21 cellular contexts compared by ENCODE assay signal in genomic region chr12:32569256-32569655, GRCh38.
DNase-seq lines count a peak whose midpoint lies in the region; FAIRE-seq and TF ChIP-seq lines count a peak whose summit lies in the region.
"Had no signal": no experiment of that assay in that cellular context is flagged by ENCODE, and none has a peak within 500 bp of the region (broad histone marks: within the 10 kb centered on the region; RNA-seq: fewer than 3 reads in every experiment).

No MANE protein-coding gene starts in this region.

- H2BK120ac ChIP-seq in H1 (replicated peaks; ENCODE audit: low read depth, low read length), result no peak overlapping the region

- CTCF ChIA-PET in H1 (lab: Charles Lee; ENCODE audit: partially characterized antibody), result interaction anchor here (1.0 kb wide), 1 partner anchor 23 kb away, joined by 3 read pairs; no protein-coding TSS in a partner anchor
- CTCF ChIA-PET in activated CD4-positive, alpha-beta memory T cell treated with anti-CD3 and anti-CD28 coated beads for 36 hours (lab: Charles Lee), result no interaction called here

- no peak for TF ChIP-seq CTCF in H1 (IDR thresholded peaks at IDR 0.05; ENCODE audit: control extremely low read depth in 1 of 3, insufficient read depth in 1 of 3, low read depth in 1 of 3, low read length in 3 of 3)
- TF ChIP-seq CTCF in progenitor cell of endocrine pancreas (IDR thresholded peaks at IDR 0.05; ENCODE audit: unreplicated experiment), result no peak
- TF ChIP-seq CTCF in prostate gland (IDR thresholded peaks at IDR 0.05), result no peak

- H3K23ac ChIP-seq in H1 (ENCODE audit: insufficient read length), result no peak overlapping the region

- FAIRE-seq in H1 (lab: Jason Lieb, UNC), result peak; percentile 19
- FAIRE-seq: GM12878 had no signal

- no peak overlapping the region for H2AK5ac ChIP-seq in H1 (ENCODE audit: low read depth, low read length)

- no peak overlapping the region for H4K8ac ChIP-seq in H1 (ENCODE audit: extremely low read depth, insufficient read depth, low read length)

- WGBS in GM23248 (ENCODE audit: low coverage in 1 of 2, low lambda C conversion rate in 2 of 2, missing lambda C conversion rate in 2 of 2), 2 experiments, result 24 to 50% methylated on average over 2 of the region's 2 CpGs
- 86% methylated on average over 2 of the region's 2 CpGs; no CpG with 5 or more reads in 1 of the 2 experiments for WGBS in H1 (ENCODE audit: extremely low coverage in 1 of 2, insufficient coverage in 1 of 2, insufficient read length in 1 of 2, insufficient replicate concordance in 2 of 2, low coverage in 1 of 2, low lambda C conversion rate in 2 of 2, missing lambda C conversion rate in 1 of 2), 2 experiments
- WGBS in prostate gland, result 55% methylated on average over 2 of the region's 2 CpGs

- H3K27me3 Mint-ChIP-seq in progenitor cell of endocrine pancreas, result no peaks in the 10 kb centered on the region
- no peaks in the 10 kb centered on the region for H3K27me3 Mint-ChIP-seq in activated CD4-positive, alpha-beta memory T cell treated with anti-CD3 and anti-CD28 coated beads for 36 hours
- H3K27me3 Mint-ChIP-seq: stimulated activated memory B cell treated with anti-CD40 and anti-IgM and Interleukin-4, amounts not matched to agents 10 μg/mL and 1 μg/mL and 100 μg/mL, for 72 hours had no signal

- H3K36me3 ChIP-seq in GM23248 (ENCODE audit: low read depth), result no peaks in the 10 kb centered on the region
- H3K36me3 ChIP-seq in H1 (ENCODE audit: control insufficient read depth in 2 of 4, insufficient read depth in 4 of 4, low read length in 3 of 4), result peaks cover 0 to 6% (median 3%) of the 10 kb centered on the region in 4 experiments; a peak in 4 of 8 replicates
- no peaks in the 10 kb centered on the region for H3K36me3 ChIP-seq in prostate gland
- H3K36me3 ChIP-seq: cardiac muscle cell, ovary had no signal

- no peaks in the 10 kb centered on the region for H3K23me2 ChIP-seq in H1 (ENCODE audit: low read depth, low read length)

- no peak for TF ChIP-seq RAD21 in H1 (IDR thresholded peaks at IDR 0.05 in 1 of 2, conservative IDR thresholded peaks at IDR 0.05 in 1 of 2; ENCODE audit: low read depth in 2 of 2, low read length in 2 of 2)

- POLR2A ChIA-PET in H1 (lab: Charles Lee; ENCODE audit: partially characterized antibody), result interaction anchor here (0.8 kb wide), 1 partner anchor 13 kb away, joined by 3 read pairs; no protein-coding TSS in a partner anchor
- POLR2A ChIA-PET in activated CD4-positive, alpha-beta memory T cell treated with anti-CD3 and anti-CD28 coated beads for 36 hours (lab: Charles Lee), result no interaction called here

- peaks cover 49% of the 10 kb centered on the region for H3K4me1 Mint-ChIP-seq in progenitor cell of endocrine pancreas (ENCODE audit: low read depth)
- H3K4me1 Mint-ChIP-seq in activated CD4-positive, alpha-beta memory T cell treated with anti-CD3 and anti-CD28 coated beads for 36 hours (ENCODE audit: low read depth), result no peaks in the 10 kb centered on the region

- no peak overlapping the region for H3K18ac ChIP-seq in H1 (ENCODE audit: extremely low read depth, low read length)

- H2BK12ac ChIP-seq in H1 (ENCODE audit: low read depth, low read length), result no peak overlapping the region

- H3K9me3 Mint-ChIP-seq in progenitor cell of endocrine pancreas (ENCODE audit: low read depth), result peaks cover 6% of the 10 kb centered on the region
- no peaks in the 10 kb centered on the region for H3K9me3 Mint-ChIP-seq in activated CD4-positive, alpha-beta memory T cell treated with anti-CD3 and anti-CD28 coated beads for 36 hours
- H3K9me3 Mint-ChIP-seq: activated T-helper 2 cell treated with anti-CD3 and anti-CD28 coated beads, Interferon-gamma antibody, Interleukin-2, Interleukin-4, amounts not matched to agents 10 μg/mL and 5 μg/mL and 100 μg/mL, durations not matched to agents 14 hours and 24 hours and 36 hours; stimulated activated memory B cell treated with anti-CD40 and anti-IgM and Interleukin-4, amounts not matched to agents 10 μg/mL and 1 μg/mL and 100 μg/mL, for 72 hours; T-helper 2 cell treated with Interferon-gamma antibody and Interleukin-4, amounts not matched to agents 5 μg/mL and 100 μg/mL, for 36 hours had no signal

- H3K9me2 ChIP-seq in GM23248 (ENCODE audit: insufficient read depth), result no peaks in the 10 kb centered on the region

- TF ChIP-seq EP300 in H1 (IDR thresholded peaks at IDR 0.05; ENCODE audit: borderline replicate concordance in 1 of 2, low read depth in 2 of 2, low read length in 2 of 2), result no peak

- no peak overlapping the region for H3K56ac ChIP-seq in H1 (replicated peaks; ENCODE audit: insufficient read length, low read depth, low read length)

- H3K4ac ChIP-seq in H1 (replicated peaks; ENCODE audit: insufficient read length, low read depth, low read length), result no peak overlapping the region

- peaks cover 40% of the 10 kb centered on the region for H3K4me1 ChIP-seq in GM23248 (ENCODE audit: insufficient read depth)
- peaks cover 3 to 17% (median 15%) of the 10 kb centered on the region in 4 experiments; a peak in 6 of 7 replicates for H3K4me1 ChIP-seq in H1 (replicated peaks in 1 of 4; ENCODE audit: control insufficient read depth in 3 of 4, insufficient read depth in 4 of 4, low read length in 3 of 4)
- no peaks in the 10 kb centered on the region for H3K4me1 ChIP-seq in prostate gland (replicated peaks)

- H4K20me1 ChIP-seq in GM23248 (ENCODE audit: insufficient read depth) (no peaks in the 10 kb centered on the region), H1 (replicated peaks in 1 of 2; ENCODE audit: control insufficient read depth in 1 of 2, insufficient read depth in 2 of 2, low read length in 2 of 2) (peaks cover 0 to 8% of the 10 kb centered on the region in 2 experiments)

- TF ChIP-seq POLR2A in H1 (IDR thresholded peaks at IDR 0.05; ENCODE audit: control extremely low read depth in 1 of 2, low read depth in 2 of 2, low read length in 2 of 2) (no peak), prostate gland (IDR thresholded peaks at IDR 0.05) (no peak)

- H3K4me2 ChIP-seq in GM23248 (ENCODE audit: unreplicated experiment) (no peak overlapping the region), H1 (ENCODE audit: insufficient read depth in 1 of 2, low read depth in 2 of 2, low read length in 2 of 2) (no peak overlapping the region)
- H3K4me2 ChIP-seq: hepatocyte had no signal

- H3K14ac ChIP-seq in H1 (ENCODE audit: insufficient read length), result no peak overlapping the region

- H3K4me3 ChIP-seq in GM23248 (no peak overlapping the region), H1 (ENCODE audit: extremely low read depth in 1 of 4, insufficient read depth in 2 of 4, low read depth in 3 of 4, low read length in 4 of 4) (no peak overlapping the region), prostate gland (no peak overlapping the region)
- H3K4me3 ChIP-seq: cardiac muscle cell, GM12878, hepatocyte, lower lobe of right lung, ovary had no signal

- no peaks in the 10 kb centered on the region for H3K27me3 ChIP-seq in GM23248 (replicated peaks; ENCODE audit: insufficient read depth)
- H3K27me3 ChIP-seq in H1 (replicated peaks in 1 of 4; ENCODE audit: control insufficient read depth in 3 of 4, extremely low read depth in 1 of 4, insufficient read depth in 3 of 4, low read length in 3 of 4), result no peaks in the 10 kb centered on the region
- H3K27me3 ChIP-seq in prostate gland (replicated peaks; ENCODE audit: insufficient read depth), result no peaks in the 10 kb centered on the region
- H3K27me3 ChIP-seq: cardiac muscle cell, hepatocyte, ovary had no signal

- peaks cover 27% of the 10 kb centered on the region for H3K36me3 Mint-ChIP-seq in progenitor cell of endocrine pancreas (ENCODE audit: insufficient read depth)
- H3K36me3 Mint-ChIP-seq in activated CD4-positive, alpha-beta memory T cell treated with anti-CD3 and anti-CD28 coated beads for 36 hours, result no peaks in the 10 kb centered on the region
- H3K36me3 Mint-ChIP-seq: stimulated activated memory B cell treated with anti-CD40 and anti-IgM and Interleukin-4, amounts not matched to agents 10 μg/mL and 1 μg/mL and 100 μg/mL, for 72 hours had no signal

- H4K5ac ChIP-seq in H1 (ENCODE audit: insufficient read length, low read depth, low read length), result no peak overlapping the region

- peak overlapping the region; percentile 14 for H3K27ac Mint-ChIP-seq in progenitor cell of endocrine pancreas
- H3K27ac Mint-ChIP-seq in activated CD4-positive, alpha-beta memory T cell treated with anti-CD3 and anti-CD28 coated beads for 36 hours, result no peak overlapping the region
- H3K27ac Mint-ChIP-seq: activated T-helper 2 cell treated with anti-CD3 and anti-CD28 coated beads, Interferon-gamma antibody, Interleukin-2, Interleukin-4, amounts not matched to agents 10 μg/mL and 5 μg/mL and 100 μg/mL, durations not matched to agents 14 hours and 24 hours and 36 hours; stimulated activated memory B cell treated with anti-CD40 and anti-IgM and Interleukin-4, amounts not matched to agents 10 μg/mL and 1 μg/mL and 100 μg/mL, for 72 hours; T-helper 2 cell treated with Interferon-gamma antibody and Interleukin-4, amounts not matched to agents 5 μg/mL and 100 μg/mL, for 36 hours had no signal

- H3K9ac ChIP-seq in GM23248, result 0 out of 2 replicates have a peak overlapping the region, but pooled peaks have one; percentile 41
- no peak overlapping the region for H3K9ac ChIP-seq in H1 (replicated peaks in 1 of 4; ENCODE audit: extremely low read depth in 1 of 4, low read depth in 3 of 4, low read length in 3 of 4)

- H2AFZ ChIP-seq in GM23248 (peak overlapping the region; percentile 57), H1 (ENCODE audit: low read length) (no peak overlapping the region)
- H2AFZ ChIP-seq: hepatocyte had no signal

- H3K79me2 ChIP-seq in GM23248 (ENCODE audit: insufficient read depth) (no peaks in the 10 kb centered on the region), H1 (ENCODE audit: control insufficient read depth in 1 of 2, insufficient read depth in 2 of 2, low read length in 2 of 2) (peaks cover 3 to 90% of the 10 kb centered on the region in 2 experiments; a peak in 3 of 4 replicates)

- H2BK20ac ChIP-seq in H1 (ENCODE audit: low read length), result no peak overlapping the region

- peaks cover 2% of the 10 kb centered on the region; the same call in 1 of the 2 replicates for H3K79me1 ChIP-seq in H1 (ENCODE audit: low read depth, low read length)

- peak overlapping the region; percentile 86 for H3K27ac ChIP-seq in GM23248
- no peak overlapping the region for H3K27ac ChIP-seq in H1 (ENCODE audit: low read depth, low read length)
- no peak overlapping the region for H3K27ac ChIP-seq in prostate gland
- H3K27ac ChIP-seq: cardiac muscle cell, hepatocyte, lower lobe of right lung, ovary had no signal

- H3F3A ChIP-seq in GM23248 (ENCODE audit: insufficient read depth), result peaks cover 24% of the 10 kb centered on the region

- H2BK15ac ChIP-seq in H1 (ENCODE audit: low read length), result no peak overlapping the region

- in situ Hi-C loops in GM23248 (cut with MboI), result no loop called here

- no peak overlapping the region for H2BK5ac ChIP-seq in H1 (ENCODE audit: low read depth, low read length)

- intact Hi-C loops in prostate gland (cut with DNase I), result no loop called here
- intact Hi-C loops in activated CD4-positive, alpha-beta memory T cell treated with anti-CD3 and anti-CD28 coated beads for 36 hours (cut with micrococcal nuclease), result no loop called here

- no peak overlapping the region for H4K91ac ChIP-seq in H1 (replicated peaks; ENCODE audit: insufficient read length, low read length)

- H3K4me3 Mint-ChIP-seq in progenitor cell of endocrine pancreas (ENCODE audit: low read depth), result no peak overlapping the region
- no peak overlapping the region for H3K4me3 Mint-ChIP-seq in activated CD4-positive, alpha-beta memory T cell treated with anti-CD3 and anti-CD28 coated beads for 36 hours
- H3K4me3 Mint-ChIP-seq: stimulated activated memory B cell treated with anti-CD40 and anti-IgM and Interleukin-4, amounts not matched to agents 10 μg/mL and 1 μg/mL and 100 μg/mL, for 72 hours; T-helper 2 cell treated with Interferon-gamma antibody and Interleukin-4, amounts not matched to agents 5 μg/mL and 100 μg/mL, for 36 hours had no signal

- DNase-seq in GM23248 (no peak), RPMI7951 (ENCODE audit: low read depth) (peak; percentile 4), H1 (ENCODE audit: low read depth in 1 of 2, low spot score in 2 of 2) (no peak), progenitor cell of endocrine pancreas (ENCODE audit: low spot score, unreplicated experiment) (no peak), prostate gland (ENCODE audit: low spot score) (no peak), epidermal melanocyte (ENCODE audit: insufficient read length, low spot score) (no peak), NCI-H748 treated with DMSO at 0.1 percent for 48 hours (lab: John Stamatoyannopoulos, UW) (no peak)
- DNase-seq in activated CD4-positive, alpha-beta memory T cell treated with anti-CD3 and anti-CD28 coated beads for 36 hours, result no peak
- DNase-seq: activated CD4-positive, alpha-beta T cell treated with anti-CD3 and anti-CD28 coated beads, Interleukin-2, amount 50 U/mL, for 48 hours; AML-193; DMS79 treated with DMSO at 0.1 percent for 48 hours; Karpas-422; lower lobe of right lung; ovary; stimulated activated CD4-positive, alpha-beta T cell treated with anti-CD3 and anti-CD28 coated beads, Interleukin-4, amount 100 ng/mL, for 24 hours had no signal

- H3K9me3 ChIP-seq in GM23248 (ENCODE audit: low read depth), result no peaks in the 10 kb centered on the region
- H3K9me3 ChIP-seq in H1 (ENCODE audit: insufficient read depth in 2 of 2, low read depth in 1 of 2, low read length in 1 of 2), result no peaks in the 10 kb centered on the region
- H3K9me3 ChIP-seq in prostate gland, result no peaks in the 10 kb centered on the region
- H3K9me3 ChIP-seq: lower lobe of right lung, ovary had no signal
